8 cellular contexts compared by ENCODE assay signal in genomic region chr17:74987418-74987908, GRCh38. TPM values are rescaled to one million over a fixed set of nuclear protein-coding genes. Genes with fewer than 3 reads are reported as not detected.
DNase-seq lines count a peak whose midpoint lies in the region; ATAC-seq and TF ChIP-seq lines count a peak whose summit lies in the region.

TSS of gene CDR2L (plus strand) at chr17:74987632. CDS start at chr17:74988044, 412 bp downstream.

- no peaks in the 10 kb centered on the region for H3K9me3 ChIP-seq in liver (ENCODE audit: control insufficient read depth in 4 of 4, low read length in 3 of 4)

- peaks cover 0 to 3% (median 0%) of the 10 kb centered on the region in 4 donors for H3K27me3 ChIP-seq in liver (ENCODE audit: control insufficient read depth in 4 of 4, insufficient read depth in 4 of 4, low read length in 3 of 4)

- no peak for TF ChIP-seq RAD21 in liver (IDR thresholded peaks at IDR 0.05)

- ATAC-seq in GM19351 (IDR thresholded peaks at IDR 0.05; ENCODE audit: unreplicated experiment) (peak; percentile 93), HG03521 (IDR thresholded peaks at IDR 0.05; ENCODE audit: unreplicated experiment) (peak; percentile 90)

- peak within 1 kb of the TSS in 2 of 3 donors; percentile 52 to 80 for H3K4me3 ChIP-seq in liver (ENCODE audit: low read depth in 1 of 3, low read length in 3 of 3)

- peak; percentile 96 for DNase-seq in AML-193 (lab: John Stamatoyannopoulos, UW)
- DNase-seq in NCI-H748 (lab: John Stamatoyannopoulos, UW; ENCODE audit: unreplicated experiment) = peak; percentile 90
- DNase-seq in activated CD4-positive, alpha-beta T cell treated with anti-CD3 and anti-CD28 coated beads, Interleukin-2, amount 50 U/mL, for 48 hours = peak; percentile 95 to 96
- peak; percentile 42 to 92 for DNase-seq in dermis microvascular lymphatic vessel endothelial cell (ENCODE audit: low read depth in 2 of 2)
- peak; percentile 88 to 90 for DNase-seq in stimulated activated CD4-positive, alpha-beta T cell treated with anti-CD3 and anti-CD28 coated beads, Interleukin-2, amount 100 ng/mL, for 48 hours

- no peak for TF ChIP-seq CTCF in liver (IDR thresholded peaks at IDR 0.05; ENCODE audit: low read depth, low read length, missing input control)

- H3K27ac ChIP-seq in liver (ENCODE audit: low read depth in 1 of 2, low read length in 2 of 2) = peak within 1 kb of the TSS; percentile 76 to 85

- WGBS in liver = under 1% methylated on average over 51 of the region's 51 CpGs

- H3K9ac ChIP-seq in liver (ENCODE audit: low read depth in 1 of 2, low read length in 2 of 2) = peak within 1 kb of the TSS; percentile 17 to 72

- H3K4me1 ChIP-seq in liver (ENCODE audit: control insufficient read depth in 4 of 4, insufficient read depth in 4 of 4, low read length in 3 of 4) = peaks cover 3 to 19% (median 13%) of the 10 kb centered on the region in 4 donors

- H3K36me3 ChIP-seq in liver (ENCODE audit: control insufficient read depth in 4 of 4, insufficient read depth in 3 of 4, low read depth in 1 of 4, low read length in 3 of 4) = no peaks in the 10 kb centered on the region

TF ChIP-seq in liver, 16 proteins besides CTCF, POLR2A, EP300 and RAD21:
- TF ChIP-seq YY1 (IDR thresholded peaks at IDR 0.05) (no peak), SP1 (IDR thresholded peaks at IDR 0.05) (peak; percentile 33)

RNA-seq across cellular contexts. Expression of gene CDR2L, which starts in this region (rescaled TPM):
- total RNA-seq in dermis microvascular lymphatic vessel endothelial cell (7.2 and 10.2 TPM in 2 replicates), liver (1 to 10 TPM in 1 of 2 donors, under 1 TPM in 1; 0.70 to 1.5 TPM)
- 1 to 10 TPM in 1 of 2 donors, under 1 TPM in 1; 0.78 to 1.1 TPM for polyA plus RNA-seq in liver

Comparison
In these comparisons a context has a peak if more than half of its experiments do, and no peak if none do; other contexts are left out.
1. Peak in every context shown above with its lines: DNase-seq, ATAC-seq, H3K4me3 ChIP-seq and H3K27ac ChIP-seq.